18 cellular contexts compared by ENCODE assay signal in the genomic region with DNA sequence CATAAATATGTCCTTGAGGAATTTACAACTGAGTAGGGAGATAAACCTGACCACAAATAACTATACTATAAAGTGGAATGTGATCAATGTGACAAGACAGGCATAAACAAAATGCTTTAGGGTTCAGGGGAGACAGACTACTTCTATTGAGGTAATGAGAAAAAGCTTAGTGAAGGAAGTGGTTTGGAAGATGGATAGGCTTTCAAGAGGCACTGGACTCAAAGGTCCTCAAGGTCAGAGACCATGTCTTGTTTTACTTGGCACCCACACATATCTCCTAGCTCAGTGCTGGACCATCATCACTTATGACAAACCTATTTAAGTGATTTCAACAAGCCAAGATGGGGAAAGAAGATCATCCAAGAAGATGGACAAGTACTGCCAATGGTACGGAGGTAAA.
"Had no signal": no experiment of that assay in that cellular context is flagged by ENCODE, and none has a peak within 500 bp of the region (broad histone marks: within the 10 kb centered on the region; RNA-seq: fewer than 3 reads in every experiment).

No MANE protein-coding gene starts in this region.

- H3K27ac ChIP-seq: ascending aorta, cardiac muscle cell, prostate gland, right lobe of liver, transverse colon, VCaP had no signal

- ATAC-seq: left colon; natural killer cell treated with Interleukin-12 subunit alpha and Interleukin-12 subunit beta and Interleukin-15 and Interleukin-18, amount 100 ng/mL, for 72 hours; right lobe of liver had no signal

- H3K36me3 ChIP-seq: ascending aorta, cardiac muscle cell, prostate gland, right lobe of liver, transverse colon had no signal

- H3K36me3 Mint-ChIP-seq: activated CD4-positive, alpha-beta memory T cell treated with anti-CD3 and anti-CD28 coated beads for 36 hours; activated naive CD8-positive, alpha-beta T cell treated with anti-CD3 and anti-CD28 coated beads for 36 hours; immature natural killer cell; natural killer cell treated with Interleukin-12 subunit alpha and Interleukin-12 subunit beta and Interleukin-15 and Interleukin-18, amount 100 ng/mL, for 72 hours had no signal

- DNase-seq: activated CD4-positive, alpha-beta memory T cell treated with anti-CD3 and anti-CD28 coated beads for 36 hours; activated gamma-delta T cell; activated naive CD8-positive, alpha-beta T cell treated with anti-CD3 and anti-CD28 coated beads for 36 hours; activated T-cell treated with anti-CD3 and anti-CD28 coated beads, Interleukin-2, amount 50 U/mL, for 48 hours; hypothalamus; immature natural killer cell; left colon; right lobe of liver; stimulated activated CD4-positive, alpha-beta T cell treated with anti-CD3 and anti-CD28 coated beads, Interleukin-12 subunit alpha, Interleukin-12 subunit beta, amount 100 ng/mL, for 4 hours; stimulated activated naive CD4-positive, alpha-beta T cell; substantia nigra; T1000; transverse colon had no signal

- H3K27me3 Mint-ChIP-seq: activated CD4-positive, alpha-beta memory T cell treated with anti-CD3 and anti-CD28 coated beads for 36 hours; activated naive CD8-positive, alpha-beta T cell treated with anti-CD3 and anti-CD28 coated beads for 36 hours; natural killer cell treated with Interleukin-12 subunit alpha and Interleukin-12 subunit beta and Interleukin-15 and Interleukin-18, amount 100 ng/mL, for 72 hours had no signal

- H3K9me3 Mint-ChIP-seq: activated CD4-positive, alpha-beta memory T cell treated with anti-CD3 and anti-CD28 coated beads for 36 hours; immature natural killer cell; natural killer cell treated with Interleukin-12 subunit alpha and Interleukin-12 subunit beta and Interleukin-15 and Interleukin-18, amount 100 ng/mL, for 72 hours had no signal

- H3K4me3 Mint-ChIP-seq: activated CD4-positive, alpha-beta memory T cell treated with anti-CD3 and anti-CD28 coated beads for 36 hours; activated naive CD8-positive, alpha-beta T cell treated with anti-CD3 and anti-CD28 coated beads for 36 hours; immature natural killer cell; natural killer cell treated with Interleukin-12 subunit alpha and Interleukin-12 subunit beta and Interleukin-15 and Interleukin-18, amount 100 ng/mL, for 72 hours had no signal

- H3K27ac Mint-ChIP-seq: activated CD4-positive, alpha-beta memory T cell treated with anti-CD3 and anti-CD28 coated beads for 36 hours; activated naive CD8-positive, alpha-beta T cell treated with anti-CD3 and anti-CD28 coated beads for 36 hours; immature natural killer cell; natural killer cell treated with Interleukin-12 subunit alpha and Interleukin-12 subunit beta and Interleukin-15 and Interleukin-18, amount 100 ng/mL, for 72 hours had no signal

- H3K4me3 ChIP-seq: ascending aorta, cardiac muscle cell, prostate gland, right lobe of liver, transverse colon had no signal

- H3K4me1 Mint-ChIP-seq: activated naive CD8-positive, alpha-beta T cell treated with anti-CD3 and anti-CD28 coated beads for 36 hours had no signal

- H3K27me3 ChIP-seq: ascending aorta, right lobe of liver, transverse colon had no signal

- H3K4me1 ChIP-seq: ascending aorta, prostate gland, right lobe of liver, transverse colon had no signal

- H3K9me3 ChIP-seq: ascending aorta, prostate gland, right lobe of liver, transverse colon had no signal
